Comparison of ENCODE assay signal across 2 cellular contexts in genomic region chr11:62081378-62082291, GRCh38.
TF ChIP-seq lines count a peak whose summit lies in the region.

No MANE protein-coding gene starts in this region.

TF ChIP-seq in IMR-90, 13 proteins besides CTCF, POLR2A, EP300 and RAD21:
- TF ChIP-seq SMC3 (IDR thresholded peaks at IDR 0.05; ENCODE audit: low read depth, low read length) = peak; percentile 96
- TF ChIP-seq ELK1 (IDR thresholded peaks at IDR 0.05; ENCODE audit: borderline replicate concordance, low read depth, low read length) = no peak
- peak; percentile 81 for TF ChIP-seq USF2 (IDR thresholded peaks at IDR 0.05; ENCODE audit: low read depth, low read length)
- no peak for TF ChIP-seq MAZ (IDR thresholded peaks at IDR 0.05; ENCODE audit: borderline replicate concordance, low read depth, low read length)
- TF ChIP-seq MXI1 (IDR thresholded peaks at IDR 0.05; ENCODE audit: borderline replicate concordance, low read depth, low read length) = no peak
- TF ChIP-seq CEBPB (IDR thresholded peaks at IDR 0.05; ENCODE audit: low read depth, low read length) = peak; percentile 17; the same call in 1 of the 2 replicates
- TF ChIP-seq BHLHE40 (IDR thresholded peaks at IDR 0.05; ENCODE audit: low read depth, low read length) = no peak; the same call in none of the 2 replicates
- TF ChIP-seq CHD1 (IDR thresholded peaks at IDR 0.05; ENCODE audit: low read depth, low read length) = no peak

TF ChIP-seq in endothelial cell of umbilical vein, 7 proteins besides CTCF, POLR2A, EP300 and RAD21:
- peak; percentile 40 for TF ChIP-seq MAX (IDR thresholded peaks at IDR 0.05; ENCODE audit: insufficient read depth, insufficient read length)
- TF ChIP-seq GATA2 (IDR thresholded peaks at IDR 0.05; ENCODE audit: insufficient read depth, insufficient read length, low read depth, low read length) = no peak
